Comparison of ENCODE assay signal across 11 cellular contexts in genomic region chr11:11845551-11845950, GRCh38. TPM values are rescaled to one million over a fixed set of nuclear protein-coding genes. Genes with fewer than 3 reads are reported as not detected.
DNase-seq lines count a peak whose midpoint lies in the region; ATAC-seq and TF ChIP-seq lines count a peak whose summit lies in the region.
"Had no signal": no experiment of that assay in that cellular context is flagged by ENCODE, and none has a peak within 500 bp of the region (broad histone marks: within the 10 kb centered on the region; RNA-seq: fewer than 3 reads in every experiment).

No MANE protein-coding gene starts in this region.

- no peak for ATAC-seq in CD4-positive, CD25-positive, alpha-beta regulatory T cell (ENCODE audit: low read depth in 2 of 2)

- no peak overlapping the region for H3K27ac ChIP-seq in CD4-positive, CD25-positive, alpha-beta regulatory T cell (ENCODE audit: insufficient read depth, low read length, poor library complexity, severe bottlenecking)
- H3K27ac ChIP-seq: colonic mucosa, WERI-Rb-1 had no signal

- H3K9me2 ChIP-seq in Loucy (replicated peaks; ENCODE audit: low read depth, low read length) = no peaks in the 10 kb centered on the region

- H3K9me3 ChIP-seq in CD4-positive, CD25-positive, alpha-beta regulatory T cell (ENCODE audit: control insufficient read depth in 2 of 2, low read length in 2 of 2) = no peaks in the 10 kb centered on the region
- no peaks in the 10 kb centered on the region for H3K9me3 ChIP-seq in Loucy (ENCODE audit: insufficient read depth, low read depth, low read length)
- H3K9me3 ChIP-seq: colonic mucosa, Peyer's patch had no signal

- H3K4me3 Mint-ChIP-seq in CD4-positive, CD25-positive, alpha-beta regulatory T cell = no peak overlapping the region
- H3K4me3 Mint-ChIP-seq in osteocyte (ENCODE audit: unreplicated experiment) = no peak overlapping the region

- peak overlapping the region; percentile 94 for H3K4me3 ChIP-seq in CD4-positive, CD25-positive, alpha-beta regulatory T cell (ENCODE audit: low read depth, low read length)
- peak overlapping the region; percentile 85 for H3K4me3 ChIP-seq in Loucy (ENCODE audit: low read length, poor library complexity, severe bottlenecking)
- H3K4me3 ChIP-seq: colonic mucosa, Peyer's patch had no signal

- no peaks in the 10 kb centered on the region for H3K36me3 ChIP-seq in CD4-positive, CD25-positive, alpha-beta regulatory T cell (ENCODE audit: control insufficient read depth, insufficient read depth, low read length)
- no peaks in the 10 kb centered on the region for H3K36me3 ChIP-seq in Loucy (ENCODE audit: insufficient read depth, low read length)
- H3K36me3 ChIP-seq: colonic mucosa, Peyer's patch had no signal

- no peaks in the 10 kb centered on the region for H3K9me3 Mint-ChIP-seq in CD4-positive, CD25-positive, alpha-beta regulatory T cell
- no peaks in the 10 kb centered on the region for H3K9me3 Mint-ChIP-seq in osteocyte (ENCODE audit: unreplicated experiment)

- H3K27ac Mint-ChIP-seq in CD4-positive, CD25-positive, alpha-beta regulatory T cell = peak overlapping the region in 1 of 3 donors; percentile 16
- peak overlapping the region; percentile 25 for H3K27ac Mint-ChIP-seq in osteocyte (ENCODE audit: unreplicated experiment)

- TF ChIP-seq CTCF in Loucy (conservative IDR thresholded peaks at IDR 0.05; ENCODE audit: low read length) (no peak), osteocyte (IDR thresholded peaks at IDR 0.05) (no peak)

- H3K4me2 ChIP-seq in Loucy (ENCODE audit: low read depth, low read length, poor library complexity, severe bottlenecking) = peak overlapping the region; percentile 98

- H3K9ac ChIP-seq in Loucy (ENCODE audit: low read depth, low read length, poor library complexity, severe bottlenecking) = peak overlapping the region; percentile 95

- peaks cover 87% of the 10 kb centered on the region for H3K79me2 ChIP-seq in Loucy (ENCODE audit: insufficient read depth, low read length)

- H2AFZ ChIP-seq in Loucy (ENCODE audit: low read length) = no peak overlapping the region

- peaks cover 18 to 42% (median 33%) of the 10 kb centered on the region in 4 donors for H3K4me1 Mint-ChIP-seq in CD4-positive, CD25-positive, alpha-beta regulatory T cell
- peaks cover 32% of the 10 kb centered on the region for H3K4me1 Mint-ChIP-seq in osteocyte (ENCODE audit: unreplicated experiment)

- peaks cover 71% of the 10 kb centered on the region for H4K20me1 ChIP-seq in Loucy (ENCODE audit: insufficient read depth, low read length, poor library complexity, severe bottlenecking)

- H3F3A ChIP-seq in Loucy (ENCODE audit: low read depth) = no peaks in the 10 kb centered on the region; the same call in 1 of the 2 replicates

- DNase-seq in CD4-positive, CD25-positive, alpha-beta regulatory T cell = no peak
- peak; percentile 57 for DNase-seq in dedifferentiated amniotic fluid mesenchymal stem cell (ENCODE audit: extremely low spot score)
- no peak for DNase-seq in osteocyte (ENCODE audit: extremely low spot score, unreplicated experiment)
- DNase-seq in superior temporal gyrus (ENCODE audit: extremely low spot score) = no peak
- no peak for DNase-seq in activated T-cell treated with anti-CD3 and anti-CD28 coated beads for 4 hours
- no peak for DNase-seq in mucosa of gallbladder (ENCODE audit: low spot score)
- DNase-seq in stimulated activated CD4-positive, alpha-beta T cell treated with anti-CD3 and anti-CD28 coated beads, Interleukin-4, amount 100 ng/mL, for 4 hours = no peak
- DNase-seq: colonic mucosa, Peyer's patch, WERI-Rb-1 had no signal

- no peaks in the 10 kb centered on the region for H3K27me3 ChIP-seq in CD4-positive, CD25-positive, alpha-beta regulatory T cell (ENCODE audit: control insufficient read depth, insufficient read depth, low read length)
- H3K27me3 ChIP-seq in Loucy (ENCODE audit: insufficient read depth, low read length, poor library complexity, severe bottlenecking) = no peaks in the 10 kb centered on the region
- H3K27me3 ChIP-seq: colonic mucosa, Peyer's patch had no signal

- H3K4me1 ChIP-seq in CD4-positive, CD25-positive, alpha-beta regulatory T cell (ENCODE audit: control insufficient read depth, insufficient read depth, low read length, poor library complexity, severe bottlenecking) = peaks cover 67% of the 10 kb centered on the region
- H3K4me1 ChIP-seq in Loucy (ENCODE audit: insufficient read depth, low read length, poor library complexity, severe bottlenecking) = peaks cover 68% of the 10 kb centered on the region

- no peaks in the 10 kb centered on the region for H3K36me3 Mint-ChIP-seq in CD4-positive, CD25-positive, alpha-beta regulatory T cell
- no peaks in the 10 kb centered on the region for H3K36me3 Mint-ChIP-seq in osteocyte (ENCODE audit: unreplicated experiment)

- H3K27me3 Mint-ChIP-seq in CD4-positive, CD25-positive, alpha-beta regulatory T cell = no peaks in the 10 kb centered on the region
- H3K27me3 Mint-ChIP-seq in osteocyte (ENCODE audit: unreplicated experiment) = no peaks in the 10 kb centered on the region

RNA-seq across cellular contexts. Expression of gene USP47, which starts 3.8 kb away (rescaled TPM):
- total RNA-seq in CD4-positive, CD25-positive, alpha-beta regulatory T cell = 79.0 TPM
- polyA plus RNA-seq in CD4-positive, CD25-positive, alpha-beta regulatory T cell = 10 to 100 TPM; 35.7 to 50.1 (median 39.5) TPM
- 45.2 and 46.1 TPM in 2 replicates for total RNA-seq in osteocyte
- 48.5 TPM for total RNA-seq in mucosa of gallbladder
